ENCODE assay signal across 1 cellular context in the genomic region with DNA sequence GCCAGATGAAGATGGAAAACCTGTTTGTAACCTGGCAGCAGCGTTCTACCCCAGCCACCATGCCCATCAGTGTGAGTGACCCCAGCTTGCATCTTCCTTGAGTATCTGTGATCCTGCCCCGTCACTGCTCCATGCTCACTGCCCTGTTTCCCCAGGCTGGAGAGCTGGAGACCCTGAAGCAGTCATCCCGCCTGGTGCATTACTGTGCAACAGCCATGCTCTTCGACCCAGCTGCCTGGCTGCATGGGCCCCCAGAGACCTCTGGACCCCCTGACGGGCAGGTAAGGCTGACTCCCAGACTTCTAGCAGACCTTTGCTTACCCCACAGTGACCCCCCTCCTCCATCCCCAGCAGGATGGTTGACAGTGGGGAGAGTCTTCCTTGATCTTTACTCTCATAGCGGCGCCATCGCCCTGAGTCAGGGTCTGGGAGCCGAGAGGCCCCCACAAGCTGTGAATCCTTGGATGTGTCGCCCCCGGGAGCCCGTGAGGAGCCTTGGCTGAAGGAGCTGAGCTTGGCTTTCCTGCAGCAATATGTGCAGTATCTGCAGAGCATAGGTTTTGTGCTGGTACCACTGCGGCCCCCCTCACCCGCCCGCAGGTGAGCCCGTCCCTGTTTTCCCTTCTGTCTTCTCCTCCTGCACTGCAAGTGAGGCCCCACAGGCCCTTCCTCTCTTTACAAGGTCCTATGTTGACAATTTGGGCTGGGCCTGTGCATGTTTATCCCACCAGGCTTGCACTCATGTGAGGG.
TF ChIP-seq lines count a peak whose summit lies in the region.

No MANE protein-coding gene starts in this region.

TF ChIP-seq in HepG2, 621 proteins besides CTCF, POLR2A, EP300 and RAD21:
- TF ChIP-seq, protein P1, sequence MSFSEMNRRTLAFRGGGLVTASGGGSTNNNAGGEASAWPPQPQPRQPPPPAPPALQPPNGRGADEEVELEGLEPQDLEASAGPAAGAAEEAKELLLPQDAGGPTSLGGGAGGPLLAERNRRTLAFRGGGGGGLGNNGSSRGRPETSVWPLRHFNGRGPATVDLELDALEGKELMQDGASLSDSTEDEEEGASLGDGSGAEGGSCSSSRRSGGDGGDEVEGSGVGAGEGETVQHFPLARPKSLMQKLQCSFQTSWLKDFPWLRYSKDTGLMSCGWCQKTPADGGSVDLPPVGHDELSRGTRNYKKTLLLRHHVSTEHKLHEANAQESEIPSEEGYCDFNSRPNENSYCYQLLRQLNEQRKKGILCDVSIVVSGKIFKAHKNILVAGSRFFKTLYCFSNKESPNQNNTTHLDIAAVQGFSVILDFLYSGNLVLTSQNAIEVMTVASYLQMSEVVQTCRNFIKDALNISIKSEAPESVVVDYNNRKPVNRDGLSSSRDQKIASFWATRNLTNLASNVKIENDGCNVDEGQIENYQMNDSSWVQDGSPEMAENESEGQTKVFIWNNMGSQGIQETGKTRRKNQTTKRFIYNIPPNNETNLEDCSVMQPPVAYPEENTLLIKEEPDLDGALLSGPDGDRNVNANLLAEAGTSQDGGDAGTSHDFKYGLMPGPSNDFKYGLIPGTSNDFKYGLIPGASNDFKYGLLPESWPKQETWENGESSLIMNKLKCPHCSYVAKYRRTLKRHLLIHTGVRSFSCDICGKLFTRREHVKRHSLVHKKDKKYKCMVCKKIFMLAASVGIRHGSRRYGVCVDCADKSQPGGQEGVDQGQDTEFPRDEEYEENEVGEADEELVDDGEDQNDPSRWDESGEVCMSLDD (CRISPR knock-in tag; IDR thresholded peaks at IDR 0.05; ENCODE audit: borderline replicate concordance), result no peak
- no peak for TF ChIP-seq KLF16 (CRISPR knock-in tag; IDR thresholded peaks at IDR 0.05)
- no peak for TF ChIP-seq ZNF563 (CRISPR knock-in tag; IDR thresholded peaks at IDR 0.05)
- no peak for TF ChIP-seq ZBTB7A (CRISPR knock-in tag; IDR thresholded peaks at IDR 0.05)
- TF ChIP-seq MAFF (IDR thresholded peaks at IDR 0.05; ENCODE audit: low read depth, low read length), result no peak
- no peak for TF ChIP-seq KDM5B (CRISPR knock-in tag; IDR thresholded peaks at IDR 0.05; ENCODE audit: borderline replicate concordance)
- no peak for TF ChIP-seq MTA1 (CRISPR knock-in tag; IDR thresholded peaks at IDR 0.05; ENCODE audit: borderline replicate concordance)
- TF ChIP-seq, protein P2, sequence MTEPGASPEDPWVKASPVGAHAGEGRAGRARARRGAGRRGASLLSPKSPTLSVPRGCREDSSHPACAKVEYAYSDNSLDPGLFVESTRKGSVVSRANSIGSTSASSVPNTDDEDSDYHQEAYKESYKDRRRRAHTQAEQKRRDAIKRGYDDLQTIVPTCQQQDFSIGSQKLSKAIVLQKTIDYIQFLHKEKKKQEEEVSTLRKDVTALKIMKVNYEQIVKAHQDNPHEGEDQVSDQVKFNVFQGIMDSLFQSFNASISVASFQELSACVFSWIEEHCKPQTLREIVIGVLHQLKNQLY (CRISPR knock-in tag; IDR thresholded peaks at IDR 0.05), result no peak
- TF ChIP-seq ZNF160 (CRISPR knock-in tag; IDR thresholded peaks at IDR 0.05), result no peak
- no peak for TF ChIP-seq ZBTB38 (CRISPR knock-in tag; IDR thresholded peaks at IDR 0.05)
- no peak for TF ChIP-seq KDM1A (CRISPR knock-in tag; IDR thresholded peaks at IDR 0.05)
- TF ChIP-seq MATR3 (CRISPR knock-in tag; IDR thresholded peaks at IDR 0.05), result no peak
- TF ChIP-seq HOXD1 (CRISPR knock-in tag; IDR thresholded peaks at IDR 0.05), result no peak
- TF ChIP-seq, protein P3, sequence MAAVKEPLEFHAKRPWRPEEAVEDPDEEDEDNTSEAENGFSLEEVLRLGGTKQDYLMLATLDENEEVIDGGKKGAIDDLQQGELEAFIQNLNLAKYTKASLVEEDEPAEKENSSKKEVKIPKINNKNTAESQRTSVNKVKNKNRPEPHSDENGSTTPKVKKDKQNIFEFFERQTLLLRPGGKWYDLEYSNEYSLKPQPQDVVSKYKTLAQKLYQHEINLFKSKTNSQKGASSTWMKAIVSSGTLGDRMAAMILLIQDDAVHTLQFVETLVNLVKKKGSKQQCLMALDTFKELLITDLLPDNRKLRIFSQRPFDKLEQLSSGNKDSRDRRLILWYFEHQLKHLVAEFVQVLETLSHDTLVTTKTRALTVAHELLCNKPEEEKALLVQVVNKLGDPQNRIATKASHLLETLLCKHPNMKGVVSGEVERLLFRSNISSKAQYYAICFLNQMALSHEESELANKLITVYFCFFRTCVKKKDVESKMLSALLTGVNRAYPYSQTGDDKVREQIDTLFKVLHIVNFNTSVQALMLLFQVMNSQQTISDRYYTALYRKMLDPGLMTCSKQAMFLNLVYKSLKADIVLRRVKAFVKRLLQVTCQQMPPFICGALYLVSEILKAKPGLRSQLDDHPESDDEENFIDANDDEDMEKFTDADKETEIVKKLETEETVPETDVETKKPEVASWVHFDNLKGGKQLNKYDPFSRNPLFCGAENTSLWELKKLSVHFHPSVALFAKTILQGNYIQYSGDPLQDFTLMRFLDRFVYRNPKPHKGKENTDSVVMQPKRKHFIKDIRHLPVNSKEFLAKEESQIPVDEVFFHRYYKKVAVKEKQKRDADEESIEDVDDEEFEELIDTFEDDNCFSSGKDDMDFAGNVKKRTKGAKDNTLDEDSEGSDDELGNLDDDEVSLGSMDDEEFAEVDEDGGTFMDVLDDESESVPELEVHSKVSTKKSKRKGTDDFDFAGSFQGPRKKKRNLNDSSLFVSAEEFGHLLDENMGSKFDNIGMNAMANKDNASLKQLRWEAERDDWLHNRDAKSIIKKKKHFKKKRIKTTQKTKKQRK (IDR thresholded peaks at IDR 0.05; ENCODE audit: low read length), result no peak
- TF ChIP-seq TBX2 (CRISPR knock-in tag; IDR thresholded peaks at IDR 0.05; ENCODE audit: borderline replicate concordance), result no peak
- no peak for TF ChIP-seq NFKB2 (CRISPR knock-in tag; IDR thresholded peaks at IDR 0.05; ENCODE audit: borderline replicate concordance)
- no peak for TF ChIP-seq KLF12 (CRISPR knock-in tag; IDR thresholded peaks at IDR 0.05; ENCODE audit: borderline replicate concordance)
- no peak for TF ChIP-seq ZNF7 (CRISPR knock-in tag; IDR thresholded peaks at IDR 0.05)
- TF ChIP-seq ZNF343 (CRISPR knock-in tag; IDR thresholded peaks at IDR 0.05), result no peak
